ENCODE assay signal across 1 cellular context in genomic region chr3:134361162-134361831, GRCh38.
TF ChIP-seq lines count a peak whose summit lies in the region.

No MANE protein-coding gene starts in this region.

TF ChIP-seq in SK-N-SH, 30 proteins besides CTCF, POLR2A, EP300 and RAD21 (continued from another document):
- TF ChIP-seq USF2 (IDR thresholded peaks at IDR 0.05; ENCODE audit: borderline replicate concordance, low read depth, low read length), result no peak
- no peak for TF ChIP-seq RXRA (IDR thresholded peaks at IDR 0.05; ENCODE audit: borderline replicate concordance, low read depth)
